23 cellular contexts compared by ENCODE assay signal in the genomic region with DNA sequence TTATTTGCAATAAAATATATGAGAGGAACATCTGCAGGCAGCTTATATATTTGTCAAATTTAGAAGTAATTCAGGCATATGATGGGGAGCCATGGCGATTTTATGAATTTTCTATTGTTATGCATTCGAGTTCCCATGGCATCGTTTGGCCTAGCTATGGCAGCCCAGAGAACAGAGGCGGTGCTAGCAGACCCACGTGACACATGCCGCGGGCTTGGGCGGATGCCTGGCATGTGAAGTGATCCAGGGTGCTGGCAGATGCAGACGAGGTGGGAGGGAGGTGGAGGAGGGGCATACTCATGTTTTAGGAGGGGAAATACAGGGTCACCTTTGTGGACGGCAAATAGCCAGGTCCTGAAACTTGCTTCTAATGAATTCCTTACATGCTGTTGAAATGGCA.
A peak's percentile ranks its signal among the peaks of the same experiment; 100 is the strongest.
DNase-seq lines count a peak whose midpoint lies in the region; ATAC-seq and TF ChIP-seq lines count a peak whose summit lies in the region.
"Had no signal": no experiment of that assay in that cellular context is flagged by ENCODE, and none has a peak within 500 bp of the region (broad histone marks: within the 10 kb centered on the region; RNA-seq: fewer than 3 reads in every experiment).

No MANE protein-coding gene starts in this region.

- ATAC-seq in GM19455 (IDR thresholded peaks at IDR 0.05; ENCODE audit: unreplicated experiment), result no peak
- ATAC-seq in HG03280 (IDR thresholded peaks at IDR 0.05; ENCODE audit: unreplicated experiment), result no peak
- ATAC-seq: naive thymus-derived CD4-positive, alpha-beta T cell; PC-3; T-helper 17 cell had no signal

- peak; percentile 78 for DNase-seq in Daoy (ENCODE audit: low read depth)
- peak; percentile 61 for DNase-seq in astrocyte of the hippocampus (ENCODE audit: low read depth, low spot score)
- peak; percentile 64 for DNase-seq in kidney tubule cell (ENCODE audit: low spot score)
- peak; percentile 5 for DNase-seq in occipital lobe (lab: John Stamatoyannopoulos, UW)
- DNase-seq in mammary epithelial cell, result no peak
- DNase-seq: activated CD4-positive, alpha-beta T cell treated with anti-CD3 and anti-CD28 coated beads, Interleukin-2, amount 50 U/mL, for 1 hour; activated CD8-positive, alpha-beta memory T cell treated with anti-CD3 and anti-CD28 coated beads, Interleukin-2, amount 50 U/mL, for 48 hours; EL; HCEC 1CT; Kasumi-1; naive thymus-derived CD4-positive, alpha-beta T cell; NCI-H1417; NCI-H748 treated with DMSO at 0.1 percent for 48 hours; PC-3; stimulated activated CD4-positive, alpha-beta T cell treated with anti-CD3 and anti-CD28 coated beads, Interleukin-4, amount 100 ng/mL, for 1 hour; T-helper 17 cell; upper lobe of right lung had no signal

- BruUV-seq in mammary epithelial cell (replicated peaks; lab: Mats Ljungman, UMichigan), result no TSS peak

- CTCF ChIA-PET in mammary epithelial cell (lab: Charles Lee; ENCODE audit: low non-redundant PET), result no interaction called here

- 85% methylated on average over 6 of the region's 10 CpGs for WGBS in mammary epithelial cell (ENCODE audit: low coverage, missing lambda C conversion rate)

- no peak overlapping the region for H3K27ac ChIP-seq in mammary epithelial cell (ENCODE audit: insufficient read depth, low read depth, low read length)
- H3K27ac ChIP-seq: brain microvascular endothelial cell, coronary artery, SJSA1, skin epidermis, upper lobe of right lung had no signal

- intact Hi-C loops in mammary epithelial cell (cut with micrococcal nuclease), result no loop called here

- H3K4me3 ChIP-seq in mammary epithelial cell (replicated peaks in 1 of 3; ENCODE audit: insufficient read depth in 1 of 3, low read depth in 2 of 3, low read length in 3 of 3), result no peak overlapping the region
- H3K4me3 ChIP-seq: coronary artery, SJSA1, skin epidermis, upper lobe of right lung had no signal

- no peaks in the 10 kb centered on the region for H3K36me3 ChIP-seq in mammary epithelial cell (ENCODE audit: insufficient read depth, low read length)
- H3K36me3 ChIP-seq: brain microvascular endothelial cell, SJSA1, upper lobe of right lung had no signal

- H4K20me1 ChIP-seq in mammary epithelial cell (ENCODE audit: insufficient read depth, low read length), result no peaks in the 10 kb centered on the region

- in situ Hi-C loops in mammary epithelial cell (cut with MboI; ENCODE audit: low sequenced_read_pairs in 2 of 2), result no loop called here

- H3K79me2 ChIP-seq in mammary epithelial cell (ENCODE audit: insufficient read depth, low read length), result no peaks in the 10 kb centered on the region

- H3K9ac ChIP-seq in mammary epithelial cell (ENCODE audit: insufficient read depth, low read length), result no peak overlapping the region

- no peaks in the 10 kb centered on the region for H3K4me1 ChIP-seq in mammary epithelial cell (ENCODE audit: insufficient read depth, low read length)
- H3K4me1 ChIP-seq: SJSA1, upper lobe of right lung had no signal

- no peaks in the 10 kb centered on the region for H3K9me3 ChIP-seq in mammary epithelial cell (replicated peaks; ENCODE audit: insufficient read depth, low read length)
- H3K9me3 ChIP-seq: upper lobe of right lung had no signal

- no peak overlapping the region for H3K4me2 ChIP-seq in mammary epithelial cell (ENCODE audit: insufficient read depth, low read depth, low read length)

- TF ChIP-seq CTCF in mammary epithelial cell (conservative IDR thresholded peaks at IDR 0.05 in 1 of 2, IDR thresholded peaks at IDR 0.05 in 1 of 2; ENCODE audit: extremely low read depth in 1 of 2, insufficient read depth in 1 of 2, low read depth in 1 of 2, low read length in 2 of 2), result no peak

- H3K27me3 ChIP-seq in mammary epithelial cell (ENCODE audit: insufficient read depth, low read length), result no peaks in the 10 kb centered on the region
- H3K27me3 ChIP-seq: brain microvascular endothelial cell, SJSA1, upper lobe of right lung had no signal

- H2AFZ ChIP-seq in mammary epithelial cell (ENCODE audit: low read depth, low read length), result no peak overlapping the region

- dilution Hi-C loops in mammary epithelial cell (cut with HindIII; ENCODE audit: low sequenced_read_pairs), result no loop called here
